ENCODE assay signal across 17 cellular contexts in genomic region chr10:130048081-130048480, GRCh38.
"Had no signal": no experiment of that assay in that cellular context is flagged by ENCODE, and none has a peak within 500 bp of the region (broad histone marks: within the 10 kb centered on the region; RNA-seq: fewer than 3 reads in every experiment).

No MANE protein-coding gene starts in this region.

- ATAC-seq: left colon; left ventricle myocardium superior; lower lobe of right lung; psoas muscle; right cardiac atrium; stimulated activated naive B cell treated with anti-CD40 and anti-IgM and Interleukin-4, amounts not matched to agents 10 μg/mL and 1 μg/mL and 100 μg/mL, for 72 hours; upper lobe of right lung had no signal

- DNase-seq: cortex of kidney; hypothalamus; immature natural killer cell; islet precursor cell; kidney glomerular epithelial cell; left colon; left ventricle myocardium superior; lower lobe of right lung; psoas muscle; right cardiac atrium; sigmoid colon; stimulated activated CD4-positive, alpha-beta T cell treated with anti-CD3 and anti-CD28 coated beads, Interleukin-2, amount 100 ng/mL, for 24 hours; stimulated activated CD4-positive, alpha-beta T cell treated with anti-CD3 and anti-CD28 coated beads, Interleukin-4, amount 100 ng/mL, for 24 hours; stimulated activated naive B cell treated with anti-CD40 and anti-IgM and Interleukin-4, amounts not matched to agents 10 μg/mL and 1 μg/mL and 100 μg/mL, for 72 hours had no signal

- H3K27me3 ChIP-seq: tibial nerve had no signal

- H3K9me3 ChIP-seq: lower lobe of right lung, psoas muscle, sigmoid colon, thoracic aorta, upper lobe of right lung had no signal

- H3K4me1 ChIP-seq: lower lobe of right lung, psoas muscle, sigmoid colon, tibial nerve, upper lobe of right lung had no signal

- H3K27ac ChIP-seq: lower lobe of right lung, psoas muscle, sigmoid colon, thoracic aorta, tibial nerve, upper lobe of right lung had no signal

- H3K4me3 ChIP-seq: lower lobe of right lung, psoas muscle, sigmoid colon, thoracic aorta, tibial nerve, upper lobe of right lung had no signal

- H3K36me3 ChIP-seq: lower lobe of right lung, sigmoid colon, thoracic aorta, tibial nerve, upper lobe of right lung had no signal
